8 cellular contexts compared by ENCODE assay signal in genomic region chr13:24541476-24542352, GRCh38. TPM values are rescaled to one million over a fixed set of nuclear protein-coding genes. Genes with fewer than 3 reads are reported as not detected.
DNase-seq lines count a peak whose midpoint lies in the region; ATAC-seq and TF ChIP-seq lines count a peak whose summit lies in the region.
"Not testable (repeated sequence)": the region's sequence is repeated elsewhere in the genome, so short reads cannot be mapped to it uniquely, and the experiment has no call there.

No MANE protein-coding gene starts in this region.

- H3K4me1 ChIP-seq in iPS DF 6.9 (ENCODE audit: control insufficient read depth, insufficient read depth, low read length); subcutaneous abdominal adipose tissue (ENCODE audit: control insufficient read depth in 5 of 5, insufficient read depth in 5 of 5, low read length in 5 of 5): not testable (repeated sequence)

- peak; percentile 49 for ATAC-seq in HG02588 (IDR thresholded peaks at IDR 0.05; ENCODE audit: unreplicated experiment)

- DNase-seq in DMS53 (lab: John Stamatoyannopoulos, UW): peak; percentile 71
- peak; percentile 3 for DNase-seq in NCI-H69 (lab: John Stamatoyannopoulos, UW)
- peak; percentile 72 for DNase-seq in activated CD8-positive, alpha-beta memory T cell treated with anti-CD3 and anti-CD28 coated beads for 24 hours
- not testable (repeated sequence) for DNase-seq in dorsolateral prefrontal cortex; iPS DF 6.9 (ENCODE audit: low read depth, low spot score)
- DNase-seq in nephron progenitor cell: peak; percentile 52

- no CpG with 5 or more reads among the region's 73 CpGs for WGBS in iPS DF 6.9 (ENCODE audit: insufficient coverage, insufficient read length)

- H3K9ac ChIP-seq in subcutaneous abdominal adipose tissue (ENCODE audit: low read length in 5 of 5): peak overlapping the region in 2 of 5 donors; percentile 35 to 48

- not testable (repeated sequence) for H3K36me3 ChIP-seq in iPS DF 6.9 (ENCODE audit: control insufficient read depth, insufficient read depth, low read length); subcutaneous abdominal adipose tissue (ENCODE audit: control insufficient read depth in 5 of 5, insufficient read depth in 5 of 5, low read length in 5 of 5)

- H3K4me3 ChIP-seq in dorsolateral prefrontal cortex (peak overlapping the region in 56 of 59 donors; percentile 12 to 69 (median 42)), iPS DF 6.9 (ENCODE audit: low read length) (peak overlapping the region; percentile 34; the same call in 1 of the 2 replicates), subcutaneous abdominal adipose tissue (ENCODE audit: low read depth in 1 of 5, low read length in 5 of 5) (peak overlapping the region in 4 of 5 donors; percentile 53 to 68 (median 62))

- not testable (repeated sequence) for H3K27ac Mint-ChIP-seq in nephron progenitor cell

- not testable (repeated sequence) for TF ChIP-seq CTCF in dorsolateral prefrontal cortex (IDR thresholded peaks at IDR 0.05 in 54 of 56, conservative IDR thresholded peaks at IDR 0.05 in 2 of 56; ENCODE audit: low read depth in 1 of 56, partially characterized antibody in 56 of 56); nephron progenitor cell (IDR thresholded peaks at IDR 0.05)

- intact Hi-C loops in dorsolateral prefrontal cortex (cut with DNase I): not testable (repeated sequence)

- H3K36me3 Mint-ChIP-seq in nephron progenitor cell (ENCODE audit: low read depth): not testable (repeated sequence)

- not testable (repeated sequence) for H3K4me1 Mint-ChIP-seq in nephron progenitor cell

- peaks cover 19% of the 10 kb centered on the region for H3K9me3 Mint-ChIP-seq in nephron progenitor cell

- not testable (repeated sequence) for H3K9me3 ChIP-seq in iPS DF 6.9 (ENCODE audit: control insufficient read depth, insufficient read depth, low read length); subcutaneous abdominal adipose tissue (ENCODE audit: control insufficient read depth in 5 of 5, low read length in 5 of 5)

- H3K27ac ChIP-seq in dorsolateral prefrontal cortex; iPS DF 6.9 (ENCODE audit: low read length); subcutaneous abdominal adipose tissue (ENCODE audit: low read depth, low read length): not testable (repeated sequence)

- H3K27me3 ChIP-seq in dorsolateral prefrontal cortex (peaks cover 0 to 54% (median 20%) of the 10 kb centered on the region in 45 donors), subcutaneous abdominal adipose tissue (ENCODE audit: control insufficient read depth in 5 of 5, insufficient read depth in 4 of 5, low read length in 5 of 5) (peaks cover 3 to 14% (median 5%) of the 10 kb centered on the region in 5 donors)
- H3K27me3 ChIP-seq in iPS DF 6.9 (ENCODE audit: control insufficient read depth, insufficient read depth, low read length): not testable (repeated sequence)

- H3K27me3 Mint-ChIP-seq in nephron progenitor cell (ENCODE audit: low read depth, poor library complexity): peaks cover 74% of the 10 kb centered on the region

- peak overlapping the region; percentile 88 for H3K4me3 Mint-ChIP-seq in nephron progenitor cell

RNA-seq across cellular contexts. Expression of gene PARP4, which starts 29.1 kb away (rescaled TPM):
- total RNA-seq in dorsolateral prefrontal cortex: 10 to 100 TPM in 116 of 120 experiments, 1 to 10 TPM in 4; 7.2 to 38.9 (median 16.7) TPM
